Comparison of ENCODE assay signal across 2 cellular contexts in genomic region chr11:16898274-16898985, GRCh38.
A peak's percentile ranks its signal among the peaks of the same experiment; 100 is the strongest.
TF ChIP-seq lines count a peak whose summit lies in the region.

No MANE protein-coding gene starts in this region.

TF ChIP-seq in HEK293, 187 proteins besides CTCF, POLR2A, EP300 and RAD21:
- TF ChIP-seq KLF9 (tag by site-specific recombination; IDR thresholded peaks at IDR 0.05; ENCODE audit: low read depth) (no peak), ZNF558 (tag by site-specific recombination; IDR thresholded peaks at IDR 0.05) (no peak), ZNF133 (tag by site-specific recombination; IDR thresholded peaks at IDR 0.05) (peak; percentile 62; the same call in 1 of the 2 replicates)
TF ChIP-seq in HEK293: peak in this region for 1.

TF ChIP-seq in H1, 55 proteins besides CTCF, POLR2A, EP300 and RAD21:
- TF ChIP-seq SAP30 (IDR thresholded peaks at IDR 0.05; ENCODE audit: insufficient read depth, insufficient replicate concordance, low read length): no peak
- no peak for TF ChIP-seq NRF1 (IDR thresholded peaks at IDR 0.05; ENCODE audit: low read depth, low read length)
- peak in 1 of 2 experiments; percentile 80; a peak in 1 of 4 replicates for TF ChIP-seq HDAC2 (IDR thresholded peaks at IDR 0.05; ENCODE audit: borderline replicate concordance in 1 of 2, low read depth in 2 of 2, low read length in 2 of 2)
- no peak for TF ChIP-seq SIRT6 (IDR thresholded peaks at IDR 0.05; ENCODE audit: low read length)
- TF ChIP-seq CHD1 (IDR thresholded peaks at IDR 0.05; ENCODE audit: low read depth, low read length): no peak
- TF ChIP-seq JUND (IDR thresholded peaks at IDR 0.05; ENCODE audit: low read length): no peak
- TF ChIP-seq KDM1A (IDR thresholded peaks at IDR 0.05; ENCODE audit: borderline replicate concordance, low read length): 0 out of 2 replicates have a peak, but pooled peaks have one; percentile 55
- TF ChIP-seq BCL11A (IDR thresholded peaks at IDR 0.05; ENCODE audit: low read depth in 2 of 2, low read length in 2 of 2): no peak
- TF ChIP-seq RBBP5 (IDR thresholded peaks at IDR 0.05; ENCODE audit: borderline replicate concordance, low read depth, low read length): no peak
- TF ChIP-seq CBX8 (IDR thresholded peaks at IDR 0.05; ENCODE audit: borderline replicate concordance, low read depth, low read length): no peak
- TF ChIP-seq CHD7 (IDR thresholded peaks at IDR 0.05; ENCODE audit: insufficient replicate concordance, low read length): no peak
- no peak for TF ChIP-seq GABPA (IDR thresholded peaks at IDR 0.05; ENCODE audit: borderline replicate concordance, insufficient read depth, low read length)
- TF ChIP-seq, protein P1, sequence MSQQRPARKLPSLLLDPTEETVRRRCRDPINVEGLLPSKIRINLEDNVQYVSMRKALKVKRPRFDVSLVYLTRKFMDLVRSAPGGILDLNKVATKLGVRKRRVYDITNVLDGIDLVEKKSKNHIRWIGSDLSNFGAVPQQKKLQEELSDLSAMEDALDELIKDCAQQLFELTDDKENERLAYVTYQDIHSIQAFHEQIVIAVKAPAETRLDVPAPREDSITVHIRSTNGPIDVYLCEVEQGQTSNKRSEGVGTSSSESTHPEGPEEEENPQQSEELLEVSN (IDR thresholded peaks at IDR 0.05): no peak
- TF ChIP-seq CEBPB (IDR thresholded peaks at IDR 0.05; ENCODE audit: low read depth, low read length): no peak
- TF ChIP-seq MAFK (IDR thresholded peaks at IDR 0.05; ENCODE audit: low read depth, low read length): no peak
- TF ChIP-seq, protein P2, sequence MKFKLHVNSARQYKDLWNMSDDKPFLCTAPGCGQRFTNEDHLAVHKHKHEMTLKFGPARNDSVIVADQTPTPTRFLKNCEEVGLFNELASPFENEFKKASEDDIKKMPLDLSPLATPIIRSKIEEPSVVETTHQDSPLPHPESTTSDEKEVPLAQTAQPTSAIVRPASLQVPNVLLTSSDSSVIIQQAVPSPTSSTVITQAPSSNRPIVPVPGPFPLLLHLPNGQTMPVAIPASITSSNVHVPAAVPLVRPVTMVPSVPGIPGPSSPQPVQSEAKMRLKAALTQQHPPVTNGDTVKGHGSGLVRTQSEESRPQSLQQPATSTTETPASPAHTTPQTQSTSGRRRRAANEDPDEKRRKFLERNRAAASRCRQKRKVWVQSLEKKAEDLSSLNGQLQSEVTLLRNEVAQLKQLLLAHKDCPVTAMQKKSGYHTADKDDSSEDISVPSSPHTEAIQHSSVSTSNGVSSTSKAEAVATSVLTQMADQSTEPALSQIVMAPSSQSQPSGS (IDR thresholded peaks at IDR 0.05; ENCODE audit: low read length): no peak
